In the genomic region with DNA sequence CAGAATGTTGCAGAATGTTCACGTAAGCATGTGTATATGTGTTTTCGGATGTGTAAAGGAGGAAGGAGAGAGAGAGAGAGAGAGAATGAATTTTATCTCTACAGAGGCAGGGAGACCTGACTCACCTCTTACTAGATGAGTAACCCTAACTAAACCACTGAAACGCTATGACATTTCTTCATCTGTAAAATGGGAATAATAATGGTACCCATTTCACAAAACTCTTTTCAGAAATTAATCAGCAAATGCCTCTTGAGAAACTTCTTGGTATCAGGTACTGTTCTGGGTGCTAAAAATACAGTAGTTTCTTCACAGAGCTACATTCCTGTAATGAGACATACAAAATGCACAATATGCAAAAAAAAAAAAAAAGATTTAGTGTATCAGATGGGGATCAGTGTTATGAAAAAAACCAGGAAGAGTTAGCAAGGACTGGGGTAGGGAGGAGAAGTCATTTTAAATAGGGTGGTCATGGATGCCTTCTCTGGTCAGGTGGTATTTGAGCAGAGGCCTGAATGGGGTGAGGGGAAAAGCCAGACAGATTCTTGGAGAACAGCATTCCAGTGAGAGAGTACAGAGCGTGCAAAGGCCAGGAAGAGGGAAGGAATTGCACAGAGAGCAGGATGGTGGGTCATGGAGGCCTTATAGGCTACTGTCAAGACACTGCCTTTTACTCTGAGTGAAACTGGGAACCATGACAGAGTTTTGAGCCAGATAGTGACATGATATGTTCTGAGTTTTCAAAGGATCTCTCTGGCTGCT, we compare ENCODE assay signal across 14 cellular contexts.
DNase-seq lines count a peak whose midpoint lies in the region; ATAC-seq and TF ChIP-seq lines count a peak whose summit lies in the region.
"Had no signal": no experiment of that assay in that cellular context is flagged by ENCODE, and none has a peak within 500 bp of the region (broad histone marks: within the 10 kb centered on the region; RNA-seq: fewer than 3 reads in every experiment).

No MANE protein-coding gene starts in this region.

- CTCF ChIA-PET in PC-3 (lab: Charles Lee): interaction anchor here (0.5 to 0.6 kb wide), 7 partner anchors 153 to 1961 kb away, joined by 3 to 8 read pairs (median 4); no protein-coding TSS in a partner anchor

- no peak overlapping the region for H2BK15ac ChIP-seq in mesenchymal stem cell (ENCODE audit: low read depth, poor library complexity, severe bottlenecking)

- no peak overlapping the region for H2BK5ac ChIP-seq in mesenchymal stem cell (ENCODE audit: low read depth, low read length, poor library complexity, severe bottlenecking)

- intact Hi-C loops in PC-3 (cut with micrococcal nuclease) (loop anchor here (10.0 kb wide), 3 partner anchors 257 to 1007 kb away; a partner anchor contains a TSS), testis (cut with DNase I; ENCODE audit: low total_unique reads) (no loop called here), left cardiac atrium (cut with DNase I) (no loop called here)

- WGBS in mesenchymal stem cell: 89% methylated on average over 1 of the region's 4 CpGs
- WGBS in testis, 2 donors: 87% methylated on average over 4 of the region's 4 CpGs

- H3K4me2 ChIP-seq in PC-3 (ENCODE audit: low read length) (0 out of 2 replicates have a peak overlapping the region, but pooled peaks have one; percentile 38), mesenchymal stem cell (ENCODE audit: low read length, poor library complexity, severe bottlenecking) (no peak overlapping the region)

- H3K4ac ChIP-seq in mesenchymal stem cell (ENCODE audit: low read depth in 1 of 2, low read length in 2 of 2): no peak overlapping the region

- TF ChIP-seq POLR2A in testis (IDR thresholded peaks at IDR 0.05): no peak

- no peaks in the 10 kb centered on the region for H3K79me1 ChIP-seq in mesenchymal stem cell (replicated peaks; ENCODE audit: low read length, poor library complexity, severe bottlenecking)

- no peaks in the 10 kb centered on the region for H3K36me3 ChIP-seq in PC-3 (ENCODE audit: low read depth, low read length)
- H3K36me3 ChIP-seq in mesenchymal stem cell (ENCODE audit: control insufficient read depth in 1 of 2, insufficient read depth in 2 of 2, low read depth in 1 of 2, low read length in 2 of 2): no peaks in the 10 kb centered on the region
- no peaks in the 10 kb centered on the region for H3K36me3 ChIP-seq in testis (ENCODE audit: low read depth, missing control alignments)
- H3K36me3 ChIP-seq: BE2C, left lung had no signal

- H3K36me3 Mint-ChIP-seq in glutamatergic neuron (ENCODE audit: unreplicated experiment): no peaks in the 10 kb centered on the region
- H3K36me3 Mint-ChIP-seq: naive thymus-derived CD8-positive, alpha-beta T cell had no signal

- no peaks in the 10 kb centered on the region for H3K27me3 ChIP-seq in PC-3 (ENCODE audit: low read length)
- H3K27me3 ChIP-seq in mesenchymal stem cell (ENCODE audit: control insufficient read depth in 1 of 2, insufficient read depth in 1 of 2, low read length in 2 of 2): no peaks in the 10 kb centered on the region
- no peaks in the 10 kb centered on the region for H3K27me3 ChIP-seq in testis
- H3K27me3 ChIP-seq: BE2C, left lung had no signal

- H3K9me3 Mint-ChIP-seq in glutamatergic neuron (ENCODE audit: unreplicated experiment): no peaks in the 10 kb centered on the region

- no peak overlapping the region for H2AK5ac ChIP-seq in mesenchymal stem cell (ENCODE audit: low read length, severe bottlenecking)

- no peak overlapping the region for H4K8ac ChIP-seq in mesenchymal stem cell (ENCODE audit: low read length)

- no peaks in the 10 kb centered on the region for H3K9me2 ChIP-seq in PC-3 (replicated peaks; ENCODE audit: low read length)

- ATAC-seq in GM18502 (IDR thresholded peaks at IDR 0.05; ENCODE audit: poor library complexity, unreplicated experiment): peak; percentile 37
- ATAC-seq in GM21717 (IDR thresholded peaks at IDR 0.05; ENCODE audit: unreplicated experiment): peak; percentile 79
- no peak for ATAC-seq in PC-3
- no peak for ATAC-seq in left cardiac atrium

- H3K27ac ChIP-seq in PC-3 (ENCODE audit: low read length): no peak overlapping the region
- no peak overlapping the region for H3K27ac ChIP-seq in mesenchymal stem cell (ENCODE audit: low read length, poor library complexity, severe bottlenecking)
- H3K27ac ChIP-seq in testis: no peak overlapping the region
- H3K27ac ChIP-seq: left lung, VCaP had no signal

- no peaks in the 10 kb centered on the region for H3K9me3 ChIP-seq in PC-3 (ENCODE audit: low read length)
- H3K9me3 ChIP-seq in mesenchymal stem cell (ENCODE audit: control insufficient read depth, low read length): no peaks in the 10 kb centered on the region
- no peaks in the 10 kb centered on the region for H3K9me3 ChIP-seq in testis
- H3K9me3 ChIP-seq: BE2C, left lung had no signal

- no peak overlapping the region for H3K18ac ChIP-seq in mesenchymal stem cell (ENCODE audit: low read depth in 1 of 2, low read length in 2 of 2)

- no peak overlapping the region for H3K23ac ChIP-seq in mesenchymal stem cell (ENCODE audit: low read length in 2 of 2)

- POLR2A ChIA-PET in PC-3 (lab: Charles Lee; ENCODE audit: unreplicated experiment): interaction anchor here (0.7 kb wide), 1 partner anchor 260 kb away, joined by 3 read pairs; no protein-coding TSS in a partner anchor

- H3K27ac Mint-ChIP-seq in glutamatergic neuron (ENCODE audit: unreplicated experiment): no peak overlapping the region

- no peaks in the 10 kb centered on the region for H3F3A ChIP-seq in PC-3 (ENCODE audit: low read length, unreplicated experiment)

- H3K4me1 ChIP-seq in PC-3 (ENCODE audit: insufficient read depth, low read length) (peaks cover 9% of the 10 kb centered on the region; the same call in 1 of the 2 replicates), mesenchymal stem cell (ENCODE audit: control insufficient read depth, insufficient read depth, low read depth, low read length) (no peaks in the 10 kb centered on the region), testis (no peaks in the 10 kb centered on the region)
- H3K4me1 ChIP-seq: left lung had no signal

- no peaks in the 10 kb centered on the region for H3K27me3 Mint-ChIP-seq in glutamatergic neuron (ENCODE audit: unreplicated experiment)
- H3K27me3 Mint-ChIP-seq: central memory CD8-positive, alpha-beta T cell; naive thymus-derived CD8-positive, alpha-beta T cell had no signal

- no peak overlapping the region for H3K4me3 Mint-ChIP-seq in glutamatergic neuron (ENCODE audit: unreplicated experiment)
- H3K4me3 Mint-ChIP-seq: central memory CD8-positive, alpha-beta T cell; naive thymus-derived CD8-positive, alpha-beta T cell had no signal

- no peaks in the 10 kb centered on the region for H3K4me1 Mint-ChIP-seq in glutamatergic neuron (ENCODE audit: low read depth, unreplicated experiment)
- H3K4me1 Mint-ChIP-seq: central memory CD8-positive, alpha-beta T cell had no signal

- no peak overlapping the region for H3K9ac ChIP-seq in PC-3 (ENCODE audit: low read length)
- peak overlapping the region; percentile 35 for H3K9ac ChIP-seq in mesenchymal stem cell (ENCODE audit: low read length)

- TF ChIP-seq CTCF in PC-3 (conservative IDR thresholded peaks at IDR 0.05; ENCODE audit: low read depth, low read length): no peak
- TF ChIP-seq CTCF in glutamatergic neuron (IDR thresholded peaks at IDR 0.05; ENCODE audit: partially characterized antibody, unreplicated experiment): no peak
- TF ChIP-seq CTCF in testis (IDR thresholded peaks at IDR 0.05): no peak

- H2BK120ac ChIP-seq in mesenchymal stem cell (ENCODE audit: low read depth, low read length): no peak overlapping the region

- H2AFZ ChIP-seq in PC-3 (ENCODE audit: low read length): peak overlapping the region; percentile 72
- H2AFZ ChIP-seq in mesenchymal stem cell (ENCODE audit: low read depth, low read length): peak overlapping the region; percentile 39

- no peak for DNase-seq in PC-3
- no peak for DNase-seq in mesenchymal stem cell
- DNase-seq in glutamatergic neuron: no peak
- no peak for DNase-seq in testis
- DNase-seq in left cardiac atrium: no peak
- no peak for DNase-seq in NCI-H2029 treated with DMSO at 0.1 percent for 48 hours (lab: John Stamatoyannopoulos, UW)
- DNase-seq: left lung, NCI-H187 treated with DMSO at 0.1 percent for 48 hours had no signal

- H2BK12ac ChIP-seq in mesenchymal stem cell (ENCODE audit: low read length in 2 of 2): no peak overlapping the region

- H4K91ac ChIP-seq in mesenchymal stem cell (ENCODE audit: low read length): no peak overlapping the region

- no peak overlapping the region for H3K14ac ChIP-seq in mesenchymal stem cell (ENCODE audit: low read length in 2 of 2)

- H3K4me3 ChIP-seq in PC-3 (ENCODE audit: low read length): no peak overlapping the region
- H3K4me3 ChIP-seq in mesenchymal stem cell (ENCODE audit: insufficient read depth in 1 of 2, low read depth in 1 of 2, low read length in 2 of 2): no peak overlapping the region
- no peak overlapping the region for H3K4me3 ChIP-seq in testis
- H3K4me3 ChIP-seq: left lung had no signal

- no peaks in the 10 kb centered on the region for H4K20me1 ChIP-seq in PC-3 (ENCODE audit: low read length)

- H3K79me2 ChIP-seq in PC-3 (ENCODE audit: low read length): no peaks in the 10 kb centered on the region

- BruUV-seq in PC-3 (replicated peaks; lab: Mats Ljungman, UMichigan): no TSS peak

Comparison
In these comparisons a context has a peak if more than half of its experiments do, and no peak if none do; other contexts are left out.
1. ATAC-seq: peak in GM18502 (single experiment) and GM21717 (single experiment); none in PC-3 (single experiment) and left cardiac atrium (0 of 2).